13 cellular contexts compared by ENCODE assay signal in genomic region chr1:100928128-100928527, GRCh38. TPM values are rescaled to one million over a fixed set of nuclear protein-coding genes. Genes with fewer than 3 reads are reported as not detected.
A peak's percentile ranks its signal among the peaks of the same experiment; 100 is the strongest.
DNase-seq lines count a peak whose midpoint lies in the region; ATAC-seq and TF ChIP-seq lines count a peak whose summit lies in the region.
"Had no signal": no experiment of that assay in that cellular context is flagged by ENCODE, and none has a peak within 500 bp of the region (broad histone marks: within the 10 kb centered on the region; RNA-seq: fewer than 3 reads in every experiment).

No MANE protein-coding gene starts in this region.

- H3K4me1 Mint-ChIP-seq in activated CD8-positive, alpha-beta T cell treated with anti-CD3 and anti-CD28 coated beads for 36 hours (ENCODE audit: low read depth): peaks cover 52% of the 10 kb centered on the region
- H3K4me1 Mint-ChIP-seq in neural crest cell (no peaks in the 10 kb centered on the region), Caco-2 (ENCODE audit: low read depth, unreplicated experiment) (no peaks in the 10 kb centered on the region)

- intact Hi-C loops in activated CD8-positive, alpha-beta T cell treated with anti-CD3 and anti-CD28 coated beads for 36 hours (cut with micrococcal nuclease): loop anchor here (5.0 to 10.0 kb wide), 3 partner anchors 97 to 309 kb away; partner anchors contain the start of genes DPH5 and S1PR1
- intact Hi-C loops in Caco-2 (cut with micrococcal nuclease; ENCODE audit: unreplicated experiment): no loop called here

- CTCF ChIA-PET in activated CD8-positive, alpha-beta T cell treated with anti-CD3 and anti-CD28 coated beads for 36 hours (lab: Charles Lee): interaction anchor here (1.0 to 4.3 kb wide), 4 partner anchors 26 to 430 kb away, joined by 3 to 18 read pairs (median 6); no protein-coding TSS in a partner anchor
- CTCF ChIA-PET in Caco-2 (lab: Charles Lee): no interaction called here

- no peaks in the 10 kb centered on the region for H3K27me3 ChIP-seq in Loucy (ENCODE audit: insufficient read depth, low read length, poor library complexity, severe bottlenecking)
- no peaks in the 10 kb centered on the region for H3K27me3 ChIP-seq in Caco-2 (replicated peaks; ENCODE audit: control insufficient read depth, insufficient read depth, low read length)

- H3K4me2 ChIP-seq in Loucy (ENCODE audit: low read depth, low read length, poor library complexity, severe bottlenecking): peak overlapping the region; percentile 71

- no peaks in the 10 kb centered on the region for H3K9me2 ChIP-seq in Loucy (replicated peaks; ENCODE audit: low read depth, low read length)

- peaks cover 33% of the 10 kb centered on the region for H3K4me1 ChIP-seq in Loucy (ENCODE audit: insufficient read depth, low read length, poor library complexity, severe bottlenecking)
- H3K4me1 ChIP-seq in Caco-2: no peaks in the 10 kb centered on the region

- H3K4me3 Mint-ChIP-seq in activated CD8-positive, alpha-beta T cell treated with anti-CD3 and anti-CD28 coated beads for 36 hours: no peak overlapping the region
- H3K4me3 Mint-ChIP-seq in neural crest cell (no peak overlapping the region), Caco-2 (ENCODE audit: unreplicated experiment) (no peak overlapping the region)
- H3K4me3 Mint-ChIP-seq: central memory CD8-positive, alpha-beta T cell; IgD-negative memory B cell; stimulated activated naive B cell treated with anti-CD40 and anti-IgM and Interleukin-4, amounts not matched to agents 10 μg/mL and 1 μg/mL and 100 μg/mL, for 72 hours had no signal

- no peak overlapping the region for H2AFZ ChIP-seq in Loucy (ENCODE audit: low read length)

- ATAC-seq in activated CD8-positive, alpha-beta T cell treated with anti-CD3 and anti-CD28 coated beads for 36 hours: peak; percentile 13

- no peak overlapping the region for H3K27ac Mint-ChIP-seq in activated CD8-positive, alpha-beta T cell treated with anti-CD3 and anti-CD28 coated beads for 36 hours
- H3K27ac Mint-ChIP-seq in neural crest cell (ENCODE audit: unreplicated experiment) (no peak overlapping the region), Caco-2 (ENCODE audit: unreplicated experiment) (no peak overlapping the region)
- H3K27ac Mint-ChIP-seq: IgD-negative memory B cell; stimulated activated naive B cell treated with anti-CD40 and anti-IgM and Interleukin-4, amounts not matched to agents 10 μg/mL and 1 μg/mL and 100 μg/mL, for 72 hours had no signal

- H3K36me3 ChIP-seq in Loucy (ENCODE audit: insufficient read depth, low read length): peaks cover 11% of the 10 kb centered on the region
- no peaks in the 10 kb centered on the region for H3K36me3 ChIP-seq in Caco-2 (ENCODE audit: control insufficient read depth, insufficient read depth, low read length)

- H3K27me3 Mint-ChIP-seq in activated CD8-positive, alpha-beta T cell treated with anti-CD3 and anti-CD28 coated beads for 36 hours: no peaks in the 10 kb centered on the region
- H3K27me3 Mint-ChIP-seq in neural crest cell (ENCODE audit: low read depth) (no peaks in the 10 kb centered on the region), Caco-2 (ENCODE audit: insufficient read depth, unreplicated experiment) (no peaks in the 10 kb centered on the region)
- H3K27me3 Mint-ChIP-seq: central memory CD8-positive, alpha-beta T cell; IgD-negative memory B cell; stimulated activated naive B cell treated with anti-CD40 and anti-IgM and Interleukin-4, amounts not matched to agents 10 μg/mL and 1 μg/mL and 100 μg/mL, for 72 hours had no signal

- H3K36me3 Mint-ChIP-seq in activated CD8-positive, alpha-beta T cell treated with anti-CD3 and anti-CD28 coated beads for 36 hours (ENCODE audit: low read depth): peaks cover 33% of the 10 kb centered on the region
- peaks cover 17% of the 10 kb centered on the region for H3K36me3 Mint-ChIP-seq in neural crest cell (ENCODE audit: low read depth)
- peaks cover 10% of the 10 kb centered on the region for H3K36me3 Mint-ChIP-seq in Caco-2 (ENCODE audit: insufficient read depth, unreplicated experiment)

- H3K9me3 ChIP-seq in Loucy (ENCODE audit: insufficient read depth, low read depth, low read length) (no peaks in the 10 kb centered on the region), Caco-2 (no peaks in the 10 kb centered on the region)

- H4K20me1 ChIP-seq in Loucy (ENCODE audit: insufficient read depth, low read length, poor library complexity, severe bottlenecking): no peaks in the 10 kb centered on the region

- H3K4me3 ChIP-seq in Loucy (ENCODE audit: low read length, poor library complexity, severe bottlenecking): peak overlapping the region; percentile 50
- no peak overlapping the region for H3K4me3 ChIP-seq in Caco-2 (ENCODE audit: low read depth, low read length)

- peak; percentile 38 for DNase-seq in DMS53 (lab: John Stamatoyannopoulos, UW)
- no peak for DNase-seq in DMS53 treated with DMSO at 0.1 percent for 48 hours (lab: John Stamatoyannopoulos, UW; ENCODE audit: unreplicated experiment)
- peak; percentile 28 for DNase-seq in activated CD8-positive, alpha-beta T cell treated with anti-CD3 and anti-CD28 coated beads for 36 hours
- no peak for DNase-seq in neural crest cell (ENCODE audit: low read depth, low spot score)
- DNase-seq in stimulated activated CD4-positive, alpha-beta T cell treated with anti-CD3 and anti-CD28 coated beads, Interleukin-1b, Interleukin-23, amount 100 ng/mL, for 48 hours: no peak
- no peak for DNase-seq in Caco-2
- no peak for DNase-seq in NCI-H446 treated with DMSO at 0.1 percent for 48 hours (lab: John Stamatoyannopoulos, UW)
- DNase-seq: activated gamma-delta T cell; GDM1; stimulated activated naive B cell treated with anti-CD40 and anti-IgM and Interleukin-4, amounts not matched to agents 10 μg/mL and 1 μg/mL and 100 μg/mL, for 72 hours had no signal

- H3F3A ChIP-seq in Loucy (ENCODE audit: low read depth): peaks cover 13% of the 10 kb centered on the region; the same call in 1 of the 2 replicates

- TF ChIP-seq CTCF in Loucy (conservative IDR thresholded peaks at IDR 0.05; ENCODE audit: low read length): peak; percentile 56
- peak; percentile 37 for TF ChIP-seq CTCF in activated CD8-positive, alpha-beta T cell treated with anti-CD3 and anti-CD28 coated beads for 36 hours (IDR thresholded peaks at IDR 0.05)
- TF ChIP-seq CTCF in neural crest cell (conservative IDR thresholded peaks at IDR 0.05): peak; percentile 23
- no peak for TF ChIP-seq CTCF in Caco-2 (IDR thresholded peaks at IDR 0.05; ENCODE audit: insufficient read depth in 1 of 2, low read depth in 1 of 2, low read length in 1 of 2, severe bottlenecking in 1 of 2, unreplicated experiment in 1 of 2)

- no TSS peak for BruUV-seq in Caco-2 (replicated peaks; lab: Mats Ljungman, UMichigan)

- no peaks in the 10 kb centered on the region for H3K79me2 ChIP-seq in Loucy (ENCODE audit: insufficient read depth, low read length)

- POLR2A ChIA-PET in activated CD8-positive, alpha-beta T cell treated with anti-CD3 and anti-CD28 coated beads for 36 hours (lab: Charles Lee): no interaction called here
- POLR2A ChIA-PET in Caco-2 (lab: Charles Lee): no interaction called here

- peak overlapping the region; percentile 44 for H3K9ac ChIP-seq in Loucy (ENCODE audit: low read depth, low read length, poor library complexity, severe bottlenecking)

- H3K9me3 Mint-ChIP-seq in activated CD8-positive, alpha-beta T cell treated with anti-CD3 and anti-CD28 coated beads for 36 hours: peaks cover 18% of the 10 kb centered on the region
- H3K9me3 Mint-ChIP-seq in neural crest cell: peaks cover 2% of the 10 kb centered on the region
- no peaks in the 10 kb centered on the region for H3K9me3 Mint-ChIP-seq in Caco-2 (ENCODE audit: unreplicated experiment)
- H3K9me3 Mint-ChIP-seq: IgD-negative memory B cell had no signal

RNA-seq across cellular contexts. Expression of gene SLC30A7, which starts 32.2 kb away (rescaled TPM):
- 10 to 100 TPM; 32.0 to 36.1 TPM for total RNA-seq in activated CD8-positive, alpha-beta T cell treated with anti-CD3 and anti-CD28 coated beads for 36 hours
- total RNA-seq in neural crest cell: 21.4 and 22.9 TPM in 2 replicates
- 16.1 and 16.4 TPM in 2 replicates for total RNA-seq in Caco-2 (2022)

RNA-seq across cellular contexts. Expression of gene EXTL2, which starts 33.5 kb away (rescaled TPM):
- total RNA-seq in activated CD8-positive, alpha-beta T cell treated with anti-CD3 and anti-CD28 coated beads for 36 hours: 1 to 10 TPM; 4.1 to 5.7 TPM
- total RNA-seq in neural crest cell (49.0 and 52.3 TPM in 2 replicates), Caco-2 (2022) (7.2 and 7.4 TPM in 2 replicates)

Comparison
In these comparisons a context has a peak if more than half of its experiments do, and no peak if none do; other contexts are left out.
1. DNase-seq: peak in DMS53 (single experiment) and activated CD8-positive, alpha-beta T cell treated with anti-CD3 and anti-CD28 coated beads for 36 hours (single experiment); none in DMS53 treated with DMSO at 0.1 percent for 48 hours (single experiment), neural crest cell (single experiment), stimulated activated CD4-positive, alpha-beta T cell treated with anti-CD3 and anti-CD28 coated beads, Interleukin-1b, Interleukin-23, amount 100 ng/mL, for 48 hours (single experiment), Caco-2 (0 of 2) and NCI-H446 treated with DMSO at 0.1 percent for 48 hours (single experiment).
2. CTCF ChIP-seq: peak in Loucy (single experiment), activated CD8-positive, alpha-beta T cell treated with anti-CD3 and anti-CD28 coated beads for 36 hours (single experiment) and neural crest cell (single experiment); none in Caco-2 (0 of 2).